Comparison of ENCODE assay signal across 8 cellular contexts in the genomic region with DNA sequence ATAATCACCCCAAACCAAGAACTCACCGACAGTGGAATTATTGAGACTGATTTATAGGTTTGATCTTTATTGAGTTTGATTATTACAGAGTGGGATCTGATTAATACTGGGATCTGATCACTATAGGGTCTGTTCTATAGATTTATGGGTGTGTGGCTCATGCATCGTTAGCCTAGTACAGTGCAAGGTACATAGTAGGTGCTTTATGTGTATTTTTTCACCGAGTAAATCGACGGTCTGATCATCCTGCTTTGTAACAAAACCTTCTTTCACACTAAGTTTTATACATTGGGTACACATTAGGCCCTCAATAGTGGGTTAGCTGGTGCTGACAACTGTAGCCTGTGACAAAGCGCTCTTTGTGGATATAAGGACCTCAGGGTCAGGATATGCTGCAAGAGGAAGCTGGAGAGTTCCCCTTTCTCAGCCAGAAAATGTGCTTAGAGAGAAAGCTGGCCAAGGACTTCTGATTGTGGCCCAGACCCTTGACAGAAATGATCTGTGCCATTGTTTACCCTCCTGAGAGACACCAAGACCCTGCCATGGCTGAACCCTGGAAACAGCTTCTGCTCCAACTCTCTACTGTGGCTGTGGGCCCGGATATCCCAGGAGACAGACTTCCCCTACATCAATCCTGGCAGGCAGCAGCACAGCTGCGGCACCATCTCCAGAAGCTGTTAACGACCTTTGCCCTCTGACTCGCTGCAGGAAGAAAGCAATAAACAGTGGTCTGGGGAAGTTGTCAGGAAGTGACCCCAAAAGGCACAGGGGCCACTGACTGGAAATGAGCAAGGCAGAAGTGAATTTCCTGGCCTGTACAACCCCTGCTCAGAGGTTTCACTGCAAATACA. TPM values are rescaled to one million over a fixed set of nuclear protein-coding genes. Genes with fewer than 3 reads are reported as not detected.
DNase-seq lines count a peak whose midpoint lies in the region; ATAC-seq and TF ChIP-seq lines count a peak whose summit lies in the region.

No MANE protein-coding gene starts in this region.

- in situ Hi-C loops in ACHN (cut with HindIII; ENCODE audit: low pct_ligation_motif_present, low pct_unique_long_range_greater_than_20kb, low sequenced_read_pairs): no loop called here

- H3K27me3 ChIP-seq in gastroesophageal sphincter: no peaks in the 10 kb centered on the region
- peaks cover 5% of the 10 kb centered on the region for H3K27me3 ChIP-seq in mesendoderm (ENCODE audit: insufficient read depth, low read length, poor library complexity)

- H3K4me2 ChIP-seq in mesendoderm (ENCODE audit: low read length): no peak overlapping the region

- no peak for TF ChIP-seq POLR2A in gastroesophageal sphincter (IDR thresholded peaks at IDR 0.05)

- no peak overlapping the region for H3K18ac ChIP-seq in mesendoderm (ENCODE audit: low read length)

- no peaks in the 10 kb centered on the region for H3K9me3 ChIP-seq in gastroesophageal sphincter

- no peak overlapping the region for H2BK120ac ChIP-seq in mesendoderm (ENCODE audit: low read depth, low read length)

- no peaks in the 10 kb centered on the region for H3K79me2 ChIP-seq in mesendoderm (ENCODE audit: control insufficient read depth, insufficient read depth, low read length)

- H3K79me1 ChIP-seq in mesendoderm (ENCODE audit: low read length): no peaks in the 10 kb centered on the region

- H2AK5ac ChIP-seq in mesendoderm (ENCODE audit: low read length): no peak overlapping the region

- no peak overlapping the region for H4K8ac ChIP-seq in mesendoderm (ENCODE audit: low read depth, low read length)

- 46 to 52% methylated on average over 5 to 6 of the region's 10 CpGs for WGBS in gastroesophageal sphincter (ENCODE audit: low coverage in 1 of 2), 2 donors
- no CpG with 5 or more reads among the region's 10 CpGs for WGBS in mesendoderm (ENCODE audit: extremely low coverage, insufficient coverage, low lambda C conversion rate)

- no peak for TF ChIP-seq EP300 in gastroesophageal sphincter (IDR thresholded peaks at IDR 0.05)

- H3K9ac ChIP-seq in mesendoderm (ENCODE audit: low read length): no peak overlapping the region

- no peak overlapping the region for H3K56ac ChIP-seq in mesendoderm (ENCODE audit: low read length)

- H3K27ac ChIP-seq in gastroesophageal sphincter (peak overlapping the region; percentile 23 to 78 (median 71)), mesendoderm (ENCODE audit: low read depth, low read length) (no peak overlapping the region)

- H3K36me3 ChIP-seq in gastroesophageal sphincter: peaks cover 0 to 46% of the 10 kb centered on the region in 2 donors
- no peaks in the 10 kb centered on the region for H3K36me3 ChIP-seq in mesendoderm (ENCODE audit: control insufficient read depth, insufficient read depth, low read length)

- no peak overlapping the region for H2BK5ac ChIP-seq in mesendoderm (ENCODE audit: low read length)

- H3K4me1 ChIP-seq in gastroesophageal sphincter (peaks cover 7 to 72% (median 41%) of the 10 kb centered on the region in 3 donors), mesendoderm (ENCODE audit: control insufficient read depth, low read depth, low read length) (no peaks in the 10 kb centered on the region)

- H3K4ac ChIP-seq in mesendoderm (ENCODE audit: low read depth, low read length): no peak overlapping the region

- H4K5ac ChIP-seq in mesendoderm (ENCODE audit: low read length): no peak overlapping the region

- ATAC-seq in gastroesophageal sphincter: peak; percentile 59
- ATAC-seq in HG02840 (IDR thresholded peaks at IDR 0.05; ENCODE audit: low FRiP score, unreplicated experiment): no peak

- TF ChIP-seq CTCF in gastroesophageal sphincter (IDR thresholded peaks at IDR 0.05): no peak

- no peak overlapping the region for H3K23ac ChIP-seq in mesendoderm (ENCODE audit: low read length)

- DNase-seq in EH (ENCODE audit: low read depth): peak; percentile 67
- peak; percentile 9 for DNase-seq in SIG-M5 (lab: John Stamatoyannopoulos, UW)
- peak; percentile 29 for DNase-seq in occipital lobe (lab: John Stamatoyannopoulos, UW)
- no peak for DNase-seq in ACHN
- no peak for DNase-seq in mesendoderm
- no peak for DNase-seq in NCI-H524 (lab: John Stamatoyannopoulos, UW)

- no peak overlapping the region for H2BK15ac ChIP-seq in mesendoderm (replicated peaks; ENCODE audit: low read depth)

- H3K4me3 ChIP-seq in gastroesophageal sphincter: no peak overlapping the region
- no peak overlapping the region for H3K4me3 ChIP-seq in mesendoderm (ENCODE audit: low read length)

RNA-seq across cellular contexts. Expression of gene TPP1, which starts 16.1 kb away (rescaled TPM):
- total RNA-seq in gastroesophageal sphincter (10 to 100 TPM; 67.6 to 84.4 (median 76.9) TPM), occipital lobe (7.3 TPM)
- 28.7 TPM for polyA plus RNA-seq in mesendoderm (2013, experiment 1 of 2)
- 27.8 TPM for polyA plus RNA-seq in mesendoderm (2013, experiment 2 of 2)

RNA-seq across cellular contexts. Expression of gene DCHS1, which starts 20.3 kb away (rescaled TPM):
- 10 to 100 TPM; 22.2 to 59.8 (median 37.8) TPM for total RNA-seq in gastroesophageal sphincter
- total RNA-seq in occipital lobe: 49.9 TPM
- 2.9 TPM for polyA plus RNA-seq in mesendoderm (2013, experiment 1 of 2)
- polyA plus RNA-seq in mesendoderm (2013, experiment 2 of 2): 3.0 TPM

RNA-seq across cellular contexts. Expression of gene TAF10, which starts 23.3 kb away (rescaled TPM):
- total RNA-seq in gastroesophageal sphincter (10 to 100 TPM; 21.7 to 41.1 (median 35.4) TPM), occipital lobe (15.3 TPM)
- polyA plus RNA-seq in mesendoderm (2013, experiment 1 of 2): 209 TPM
- 219 TPM for polyA plus RNA-seq in mesendoderm (2013, experiment 2 of 2)

RNA-seq across cellular contexts. Expression of gene ILK, which starts 31.7 kb away (rescaled TPM):
- total RNA-seq in gastroesophageal sphincter (100 to 1,000 TPM; 395 to 658 (median 466) TPM), occipital lobe (44.9 TPM)
- polyA plus RNA-seq in mesendoderm (2013, experiment 1 of 2): 164 TPM
- 171 TPM for polyA plus RNA-seq in mesendoderm (2013, experiment 2 of 2)

RNA-seq across cellular contexts. Expression of gene RRP8, which starts 31.9 kb away (rescaled TPM):
- total RNA-seq in gastroesophageal sphincter (10 to 100 TPM; 25.7 to 32.4 (median 28.1) TPM), occipital lobe (17.5 TPM)
- 26.6 TPM for polyA plus RNA-seq in mesendoderm (2013, experiment 1 of 2)
- 28.9 TPM for polyA plus RNA-seq in mesendoderm (2013, experiment 2 of 2)

Comparison
In these comparisons a context has a peak if more than half of its experiments do, and no peak if none do; other contexts are left out.
1. DNase-seq: peak in EH (single experiment), SIG-M5 (single experiment) and occipital lobe (single experiment); none in ACHN (single experiment), mesendoderm (single experiment) and NCI-H524 (0 of 2).